ENCODE assay signal across 1 cellular context in the genomic region with DNA sequence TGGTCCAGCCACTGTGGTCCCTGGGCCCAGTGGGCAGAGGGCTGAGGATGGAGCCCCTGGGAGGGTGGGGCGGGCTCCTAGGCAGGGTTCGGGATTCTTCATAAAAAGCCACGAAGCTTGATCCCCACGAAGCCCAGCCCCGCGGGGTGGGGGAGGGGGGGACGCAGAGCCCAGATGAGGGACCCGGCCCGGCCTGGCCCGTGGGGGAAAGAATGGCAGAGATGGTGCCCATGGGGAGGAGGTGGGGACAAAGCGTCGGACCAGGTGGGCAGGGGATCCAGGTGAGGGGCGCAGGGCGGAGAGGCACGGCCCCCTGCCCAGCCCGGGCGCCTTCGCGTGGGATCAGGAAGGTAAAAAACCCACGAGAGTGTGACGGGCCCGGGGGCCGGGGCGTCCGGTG.
TF ChIP-seq lines count a peak whose summit lies in the region.

No MANE protein-coding gene starts in this region.

TF ChIP-seq in SK-N-SH, 30 proteins besides CTCF, POLR2A, EP300 and RAD21 (continued from another document):
- TF ChIP-seq REST (IDR thresholded peaks at IDR 0.05; ENCODE audit: low read depth, low read length): no peak
- TF ChIP-seq CHD2 (IDR thresholded peaks at IDR 0.05; ENCODE audit: low read length, partially characterized antibody): no peak
- TF ChIP-seq MXI1 (IDR thresholded peaks at IDR 0.05; ENCODE audit: low read depth, low read length): no peak
- no peak for TF ChIP-seq POLR2AphosphoS5 (IDR thresholded peaks at IDR 0.05; ENCODE audit: low read depth, low read length)
- no peak for TF ChIP-seq JUND (IDR thresholded peaks at IDR 0.05)
